Comparison of ENCODE assay signal across 20 cellular contexts in genomic region chr5:115463985-115464384, GRCh38.
"Had no signal": no experiment of that assay in that cellular context is flagged by ENCODE, and none has a peak within 500 bp of the region (broad histone marks: within the 10 kb centered on the region; RNA-seq: fewer than 3 reads in every experiment).

No MANE protein-coding gene starts in this region.

- H3K4me3 ChIP-seq: gastroesophageal sphincter, heart right ventricle, left ventricle myocardium inferior, tibial nerve, vagina had no signal

- ATAC-seq: activated CD4-positive, CD25-positive, alpha-beta regulatory T cell treated with anti-CD3 and anti-CD28 coated beads, Interleukin-2, amount 50 U/mL, for 24 hours; effector memory CD8-positive, alpha-beta T cell; gastroesophageal sphincter; natural killer cell treated with Interleukin-12 subunit alpha and Interleukin-12 subunit beta and Interleukin-15 and Interleukin-18, amount 100 ng/mL, for 72 hours had no signal

- H3K4me1 ChIP-seq: vagina had no signal

- H3K36me3 ChIP-seq: gastroesophageal sphincter, heart right ventricle, left ventricle myocardium inferior, tibial nerve, vagina had no signal

- DNase-seq: activated naive CD4-positive, alpha-beta T cell; activated naive CD8-positive, alpha-beta T cell treated with anti-CD3 and anti-CD28 coated beads, Interleukin-2, amount 10 ng/mL, durations not matched to agents 7 days and 5 days; activated T-cell treated with anti-CD3 and anti-CD28 coated beads for 4 hours; cerebellar nuclear complex; dermis blood vessel endothelial cell; effector memory CD8-positive, alpha-beta T cell; heart right ventricle; islet precursor cell; left ventricle myocardium inferior; nucleus accumbens; right cardiac atrium; small intestine; stimulated activated CD4-positive, alpha-beta T cell treated with anti-CD3 and anti-CD28 coated beads, Interleukin-4, amount 100 ng/mL, for 24 hours; stimulated activated naive CD4-positive, alpha-beta T cell treated with Interleukin-2 at 50 U/mL for 16 hours; substantia nigra had no signal

- H3K9me3 ChIP-seq: gastroesophageal sphincter, heart right ventricle, left ventricle myocardium inferior, tibial nerve, vagina had no signal

- H3K27me3 ChIP-seq: gastroesophageal sphincter, heart right ventricle, tibial nerve, vagina had no signal

- H3K27ac ChIP-seq: gastroesophageal sphincter, left ventricle myocardium inferior, tibial nerve, vagina had no signal
